ENCODE assay signal across 22 cellular contexts in the genomic region with DNA sequence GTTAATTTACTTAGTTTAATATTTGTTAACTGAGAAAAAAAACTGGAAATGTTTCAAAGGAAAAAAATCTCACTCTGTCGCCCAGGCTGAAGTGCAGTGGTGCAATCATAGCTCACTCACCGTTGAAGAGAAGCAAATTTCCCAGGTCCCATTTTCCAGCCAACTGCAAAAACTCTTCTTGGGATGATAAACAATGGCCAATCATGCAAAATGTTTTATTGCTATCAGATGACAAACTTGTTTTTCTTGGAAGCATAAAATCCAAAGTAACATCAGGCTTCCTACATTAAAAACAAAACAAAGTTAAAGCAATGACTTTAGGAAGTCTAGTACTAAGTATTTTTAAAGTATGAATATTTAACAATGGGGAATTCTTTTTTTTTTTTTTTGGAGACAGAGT.
"Had no signal": no experiment of that assay in that cellular context is flagged by ENCODE, and none has a peak within 500 bp of the region (broad histone marks: within the 10 kb centered on the region; RNA-seq: fewer than 3 reads in every experiment).

No MANE protein-coding gene starts in this region.

- DNase-seq: activated CD4-positive, alpha-beta T cell treated with anti-CD3 and anti-CD28 coated beads, Interleukin-2, amount 50 U/mL, for 48 hours; activated gamma-delta T cell; amygdala; body of pancreas; caudate nucleus; endodermal cell; erythroblast; foreskin keratinocyte; left colon; posterior cingulate gyrus; stimulated activated CD4-positive, alpha-beta T cell treated with anti-CD3 and anti-CD28 coated beads, Interleukin-12 subunit alpha, Interleukin-12 subunit beta, amount 100 ng/mL, for 4 hours; stimulated activated CD4-positive, alpha-beta T cell treated with anti-CD3 and anti-CD28 coated beads, Interleukin-1b, Interleukin-23, amount 100 ng/mL, for 48 hours; stimulated activated naive CD8-positive, alpha-beta T cell treated with anti-CD3 and anti-CD28 coated beads, Interleukin-15, Interleukin-2, amounts not matched to agents 100 U/mL and 50 U/mL, for 24 hours; SW 1271; T-helper 2 cell; trophoblast cell had no signal

- H3K36me3 Mint-ChIP-seq: mesothelial cell of epicardium had no signal

- H3K9me3 ChIP-seq: body of pancreas, vagina had no signal

- H3K4me1 Mint-ChIP-seq: endodermal cell had no signal

- ATAC-seq: body of pancreas; foreskin keratinocyte; left colon; natural killer cell treated with Interleukin-12 subunit alpha and Interleukin-12 subunit beta and Interleukin-15 and Interleukin-18, amount 100 ng/mL, for 72 hours; stimulated activated naive CD8-positive, alpha-beta T cell treated with anti-CD3 and anti-CD28 coated beads, Interleukin-15, Interleukin-2, amounts not matched to agents 100 U/mL and 50 U/mL, for 24 hours had no signal

- H3K4me2 ChIP-seq: hepatocyte had no signal

- H3K27me3 ChIP-seq: body of pancreas, foreskin keratinocyte, hepatocyte, vagina had no signal

- H3K9me3 Mint-ChIP-seq: endodermal cell; mesothelial cell of epicardium; natural killer cell treated with Interleukin-12 subunit alpha and Interleukin-12 subunit beta and Interleukin-15 and Interleukin-18, amount 100 ng/mL, for 72 hours had no signal

- H3K79me2 ChIP-seq: hepatocyte had no signal

- H3K27ac Mint-ChIP-seq: activated naive CD8-positive, alpha-beta T cell; endodermal cell; mesothelial cell of epicardium; natural killer cell treated with Interleukin-12 subunit alpha and Interleukin-12 subunit beta and Interleukin-15 and Interleukin-18, amount 100 ng/mL, for 72 hours had no signal

- H3K27ac ChIP-seq: body of pancreas, foreskin keratinocyte, hepatocyte, vagina had no signal

- H3K4me1 ChIP-seq: body of pancreas had no signal

- H3K27me3 Mint-ChIP-seq: activated naive CD8-positive, alpha-beta T cell; natural killer cell treated with Interleukin-12 subunit alpha and Interleukin-12 subunit beta and Interleukin-15 and Interleukin-18, amount 100 ng/mL, for 72 hours had no signal

- H2AFZ ChIP-seq: hepatocyte had no signal

- H3K4me3 ChIP-seq: body of pancreas, hepatocyte, lung, vagina had no signal

- H3K4me3 Mint-ChIP-seq: activated naive CD8-positive, alpha-beta T cell; endodermal cell; mesothelial cell of epicardium; natural killer cell treated with Interleukin-12 subunit alpha and Interleukin-12 subunit beta and Interleukin-15 and Interleukin-18, amount 100 ng/mL, for 72 hours had no signal
